In the genomic region with DNA sequence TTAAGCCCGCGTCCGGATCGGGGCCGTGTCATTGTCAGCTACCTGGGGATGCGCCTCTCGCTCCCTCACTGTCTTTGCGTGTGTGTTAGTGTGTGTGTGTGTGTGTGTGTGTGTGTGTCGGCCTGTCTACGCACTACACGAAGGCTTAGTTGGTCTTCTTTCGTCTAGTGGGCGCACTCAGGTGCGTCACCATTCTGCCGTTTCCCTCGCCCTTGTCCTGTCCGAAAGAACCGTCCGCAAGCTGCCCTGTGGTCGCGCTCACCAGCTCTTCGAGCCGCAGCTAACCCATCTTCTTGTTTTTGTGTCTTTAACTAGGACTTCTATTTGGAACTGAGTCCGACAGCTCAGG, we compare ENCODE assay signal across 8 cellular contexts. TPM values are rescaled to one million over a fixed set of nuclear protein-coding genes. Genes with fewer than 3 reads are reported as not detected.
DNase-seq lines count a peak whose midpoint lies in the region; ATAC-seq and TF ChIP-seq lines count a peak whose summit lies in the region.

No MANE protein-coding gene starts in this region.

- CTCF ChIA-PET in SK-N-SH (lab: Yijun Ruan, JAX): interaction anchor here (1.0 to 1.3 kb wide), 2 partner anchors 23 to 30 kb away, joined by 4 read pairs; no protein-coding TSS in a partner anchor

- ATAC-seq in GM21717 (IDR thresholded peaks at IDR 0.05; ENCODE audit: unreplicated experiment): no peak

- H3K36me3 Mint-ChIP-seq in glutamatergic neuron (ENCODE audit: unreplicated experiment): peaks cover 11% of the 10 kb centered on the region

- H3K27me3 ChIP-seq in GM06990 (replicated peaks; ENCODE audit: control insufficient read depth, insufficient read depth, low read length): peaks cover 2% of the 10 kb centered on the region
- no peaks in the 10 kb centered on the region for H3K27me3 ChIP-seq in SK-N-SH (ENCODE audit: insufficient read depth)

- POLR2A ChIA-PET in SK-N-SH (lab: Yijun Ruan, JAX): no interaction called here

- peaks cover 20% of the 10 kb centered on the region for H3K9me3 Mint-ChIP-seq in glutamatergic neuron (ENCODE audit: unreplicated experiment)

- H3K4me1 ChIP-seq in SK-N-SH (ENCODE audit: control insufficient read depth in 1 of 2, insufficient read depth in 2 of 2, low read depth in 1 of 2, low read length in 1 of 2): peaks cover 3 to 6% of the 10 kb centered on the region in 2 experiments; a peak in 1 of 4 replicates

- peaks cover 7% of the 10 kb centered on the region for H3F3A ChIP-seq in SK-N-SH (replicated peaks; ENCODE audit: insufficient read depth)

- H3K4me3 ChIP-seq in GM06990 (replicated peaks; ENCODE audit: low read depth, low read length) (peak overlapping the region; percentile 52), SK-N-SH (ENCODE audit: low read depth in 2 of 2, low read length in 1 of 2) (peak overlapping the region; percentile 63 to 68), retinal pigment epithelial cell (ENCODE audit: low read length) (peak overlapping the region; percentile 54)

- peaks cover 5% of the 10 kb centered on the region for H3K4me1 Mint-ChIP-seq in glutamatergic neuron (ENCODE audit: low read depth, unreplicated experiment)

- no peak overlapping the region for H3K9ac ChIP-seq in SK-N-SH

- peak overlapping the region; percentile 65 for H3K27ac Mint-ChIP-seq in glutamatergic neuron (ENCODE audit: unreplicated experiment)

- no peaks in the 10 kb centered on the region for H3K9me2 ChIP-seq in SK-N-SH

- no peak for TF ChIP-seq EP300 in SK-N-SH (IDR thresholded peaks at IDR 0.05; ENCODE audit: borderline replicate concordance in 1 of 2, low read depth in 1 of 2, low read length in 1 of 2)

- H3K36me3 ChIP-seq in GM06990 (ENCODE audit: control insufficient read depth, insufficient read depth, low read length) (no peaks in the 10 kb centered on the region), SK-N-SH (replicated peaks in 1 of 2; ENCODE audit: control insufficient read depth in 1 of 2, insufficient read depth in 2 of 2, low read length in 1 of 2) (no peaks in the 10 kb centered on the region)

- no peaks in the 10 kb centered on the region for H4K20me1 ChIP-seq in SK-N-SH (ENCODE audit: insufficient read depth)

- H3K4me3 Mint-ChIP-seq in glutamatergic neuron (ENCODE audit: unreplicated experiment): peak overlapping the region; percentile 91

- H3K4me2 ChIP-seq in SK-N-SH: peak overlapping the region; percentile 77; the same call in 1 of the 2 replicates

- DNase-seq in GM06990 (ENCODE audit: extremely low read depth, insufficient read length): no peak
- DNase-seq in SK-N-SH: no peak
- no peak for DNase-seq in glutamatergic neuron
- DNase-seq in retinal pigment epithelial cell (ENCODE audit: low read depth): no peak
- DNase-seq in kidney glomerular epithelial cell (lab: John Stamatoyannopoulos, UW): no peak
- no peak for DNase-seq in NCI-H82 treated with DMSO at 0.1 percent for 48 hours (lab: John Stamatoyannopoulos, UW; ENCODE audit: unreplicated experiment)
- no peak for DNase-seq in NCI-H2171 treated with DMSO at 0.1 percent for 48 hours (lab: John Stamatoyannopoulos, UW)

- H3K27me3 Mint-ChIP-seq in glutamatergic neuron (ENCODE audit: unreplicated experiment): peaks cover 27% of the 10 kb centered on the region

- no peak for TF ChIP-seq RAD21 in SK-N-SH (IDR thresholded peaks at IDR 0.05; ENCODE audit: low read length)

- TF ChIP-seq CTCF in GM06990 (IDR thresholded peaks at IDR 0.05; ENCODE audit: insufficient read depth, low read length, poor library complexity, severe bottlenecking) (no peak), SK-N-SH (IDR thresholded peaks at IDR 0.05) (no peak), glutamatergic neuron (IDR thresholded peaks at IDR 0.05; ENCODE audit: partially characterized antibody, unreplicated experiment) (no peak), retinal pigment epithelial cell (conservative IDR thresholded peaks at IDR 0.05; ENCODE audit: low read depth, low read length) (no peak)

- 24% methylated on average over 5 of the region's 24 CpGs for WGBS in SK-N-SH (ENCODE audit: low lambda C conversion rate)

- H2AFZ ChIP-seq in SK-N-SH (ENCODE audit: low read depth): peak overlapping the region; percentile 86

- H3K27ac ChIP-seq in SK-N-SH (ENCODE audit: low read depth in 2 of 2, low read length in 1 of 2): no peak overlapping the region

- no peaks in the 10 kb centered on the region for H3K79me2 ChIP-seq in SK-N-SH (ENCODE audit: insufficient read depth)

- no peaks in the 10 kb centered on the region for H3K9me3 ChIP-seq in SK-N-SH

TF ChIP-seq in SK-N-SH, 30 proteins besides CTCF, POLR2A, EP300 and RAD21:
- TF ChIP-seq RXRA (IDR thresholded peaks at IDR 0.05; ENCODE audit: borderline replicate concordance, low read depth) (no peak), POLR2AphosphoS5 (IDR thresholded peaks at IDR 0.05; ENCODE audit: low read depth, low read length) (no peak), TAF1 (IDR thresholded peaks at IDR 0.05; ENCODE audit: borderline replicate concordance, low read depth, low read length) (no peak), NRF1 (IDR thresholded peaks at IDR 0.05; ENCODE audit: low read depth, low read length) (no peak), CHD2 (IDR thresholded peaks at IDR 0.05; ENCODE audit: low read length, partially characterized antibody) (no peak)

RNA-seq across cellular contexts. Expression of a gene that starts 0.7 kb away (rescaled TPM):
- polyA plus RNA-seq in SK-N-SH (2012; rRNA removed): 0.10 and 0.16 TPM in 2 replicates
- 0.15 and 0.16 TPM in 2 replicates for polyA plus RNA-seq in SK-N-SH (2012; cell fraction: cytosol; rRNA removed)
- polyA plus RNA-seq in SK-N-SH (2012; cell fraction: nucleus; rRNA removed): 0.15 and 0.23 TPM in 2 replicates
- total RNA-seq in glutamatergic neuron (ENCODE audit: unreplicated experiment): 2.5 TPM

RNA-seq across cellular contexts. Expression of a gene that starts 37.2 kb away (rescaled TPM):
- 10.9 and 14.8 TPM in 2 replicates for polyA plus RNA-seq in SK-N-SH (2012; rRNA removed)
- polyA plus RNA-seq in SK-N-SH (2012; cell fraction: cytosol; rRNA removed): 12.9 and 20.9 TPM in 2 replicates
- 21.8 and 38.2 TPM in 2 replicates for polyA plus RNA-seq in SK-N-SH (2012; cell fraction: nucleus; rRNA removed)
- total RNA-seq in glutamatergic neuron (ENCODE audit: unreplicated experiment): 105 TPM
